1 cellular context compared by ENCODE assay signal in the genomic region with DNA sequence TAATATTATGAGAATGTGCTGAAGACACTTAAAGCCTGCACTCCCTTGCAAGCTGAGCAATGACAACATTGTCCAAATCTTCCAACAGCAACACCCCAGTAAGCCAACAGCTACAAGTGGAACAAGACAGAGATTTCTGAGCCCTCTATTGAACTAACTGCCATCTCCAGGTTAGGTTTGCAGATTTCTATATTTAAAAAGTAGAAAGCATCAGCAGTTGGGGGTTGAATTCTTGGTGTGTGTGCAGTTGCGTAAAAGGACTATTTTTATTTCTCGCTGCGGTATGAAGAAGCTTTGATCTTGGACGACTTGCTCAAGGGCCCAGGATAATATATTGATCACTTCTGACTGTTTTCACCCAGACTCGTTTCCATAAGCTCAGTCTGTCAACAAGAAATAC.
TF ChIP-seq lines count a peak whose summit lies in the region.

No MANE protein-coding gene starts in this region.

TF ChIP-seq in HepG2, 621 proteins besides CTCF, POLR2A, EP300 and RAD21 (continued from another document):
- no peak for TF ChIP-seq ZNF800 (CRISPR knock-in tag; IDR thresholded peaks at IDR 0.05)
- 0 out of 2 replicates have a peak, but pooled peaks have one; percentile 25 for TF ChIP-seq ZNF205 (CRISPR knock-in tag; IDR thresholded peaks at IDR 0.05)
- 0 out of 2 replicates have a peak, but pooled peaks have one; percentile 15 for TF ChIP-seq ELF3 (CRISPR knock-in tag; IDR thresholded peaks at IDR 0.05)
